In the genomic region with DNA sequence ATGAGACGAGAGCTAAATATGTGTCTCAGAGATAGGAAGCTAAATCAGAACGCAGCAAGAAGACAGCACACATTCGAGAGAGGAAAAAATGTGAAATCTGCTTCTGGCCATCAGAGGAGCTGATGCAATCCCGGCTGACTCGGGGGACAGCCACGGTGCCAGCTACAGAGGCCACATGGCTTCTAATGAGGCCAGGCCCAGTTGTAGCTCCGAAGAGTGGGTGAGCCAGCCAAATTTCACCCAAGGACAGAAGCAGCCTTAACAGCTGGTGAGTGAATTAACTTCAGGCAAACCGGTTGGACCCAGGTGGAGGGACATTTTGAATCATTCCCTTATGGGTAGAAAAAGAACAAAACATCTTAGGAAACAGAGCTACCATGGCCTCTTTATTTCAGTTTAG, we compare ENCODE assay signal across 14 cellular contexts.
DNase-seq lines count a peak whose midpoint lies in the region; ATAC-seq, FAIRE-seq and TF ChIP-seq lines count a peak whose summit lies in the region.
"Had no signal": no experiment of that assay in that cellular context is flagged by ENCODE, and none has a peak within 500 bp of the region (broad histone marks: within the 10 kb centered on the region; RNA-seq: fewer than 3 reads in every experiment).

No MANE protein-coding gene starts in this region.

- H3K4me1 Mint-ChIP-seq in MCF 10A (ENCODE audit: insufficient read depth, unreplicated experiment), result no peaks in the 10 kb centered on the region
- peaks cover 81% of the 10 kb centered on the region for H3K4me1 Mint-ChIP-seq in activated T-helper 1 cell treated with anti-CD3 and anti-CD28 coated beads, Interleukin-12 subunit alpha, Interleukin-12 subunit beta, Interleukin-2, Interleukin-4 antibody, amounts not matched to agents 30 ng/mL and 10 ng/mL and 1 ng/mL, durations not matched to agents 14 hours and 24 hours and 36 hours (ENCODE audit: low read depth)
- H3K4me1 Mint-ChIP-seq: naive B cell had no signal

- H3K27ac Mint-ChIP-seq in MCF 10A (ENCODE audit: low read depth, unreplicated experiment), result no peak overlapping the region
- H3K27ac Mint-ChIP-seq in activated T-helper 1 cell treated with anti-CD3 and anti-CD28 coated beads, Interleukin-12 subunit alpha, Interleukin-12 subunit beta, Interleukin-2, Interleukin-4 antibody, amounts not matched to agents 30 ng/mL and 10 ng/mL and 1 ng/mL, durations not matched to agents 14 hours and 24 hours and 36 hours, result peak overlapping the region; percentile 93
- H3K27ac Mint-ChIP-seq: naive B cell had no signal

- H3K27me3 ChIP-seq in mammary epithelial cell (ENCODE audit: insufficient read depth, low read length), result no peaks in the 10 kb centered on the region
- no peaks in the 10 kb centered on the region for H3K27me3 ChIP-seq in upper lobe of right lung
- H3K27me3 ChIP-seq in small intestine (ENCODE audit: control insufficient read depth in 2 of 2, insufficient read depth in 2 of 2, low read length in 2 of 2), result no peaks in the 10 kb centered on the region
- H3K27me3 ChIP-seq: vagina had no signal

- intact Hi-C loops in mammary epithelial cell (cut with micrococcal nuclease) (loop anchor here (5.0 kb wide), 3 partner anchors 244 to 574 kb away; no protein-coding TSS in a partner anchor), MCF 10A (cut with micrococcal nuclease) (no loop called here), left ventricle myocardium superior (cut with micrococcal nuclease) (no loop called here), upper lobe of right lung (cut with DNase I) (no loop called here), mucosa of descending colon (cut with DNase I, micrococcal nuclease) (no loop called here)
- intact Hi-C loops in activated T-helper 1 cell treated with anti-CD3 and anti-CD28 coated beads, Interleukin-12 subunit alpha, Interleukin-12 subunit beta, Interleukin-2, Interleukin-4 antibody, amounts not matched to agents 30 ng/mL and 10 ng/mL and 1 ng/mL, durations not matched to agents 14 hours and 24 hours and 36 hours (cut with micrococcal nuclease), result loop anchor here (5.0 to 10.0 kb wide), 2 partner anchors 736 to 813 kb away; no protein-coding TSS in a partner anchor

- H3K9me3 Mint-ChIP-seq in MCF 10A (ENCODE audit: unreplicated experiment), result peaks cover 15% of the 10 kb centered on the region
- peaks cover 20% of the 10 kb centered on the region for H3K9me3 Mint-ChIP-seq in activated T-helper 1 cell treated with anti-CD3 and anti-CD28 coated beads, Interleukin-12 subunit alpha, Interleukin-12 subunit beta, Interleukin-2, Interleukin-4 antibody, amounts not matched to agents 30 ng/mL and 10 ng/mL and 1 ng/mL, durations not matched to agents 14 hours and 24 hours and 36 hours

- H3K4me1 ChIP-seq in mammary epithelial cell (ENCODE audit: insufficient read depth, low read length) (no peaks in the 10 kb centered on the region), upper lobe of right lung (no peaks in the 10 kb centered on the region), small intestine (ENCODE audit: control insufficient read depth in 2 of 2, insufficient read depth in 1 of 2, low read depth in 1 of 2, low read length in 1 of 2) (no peaks in the 10 kb centered on the region), mucosa of descending colon (ENCODE audit: low read depth) (no peaks in the 10 kb centered on the region)
- H3K4me1 ChIP-seq: vagina had no signal

- no peak overlapping the region for H3K9ac ChIP-seq in mammary epithelial cell (ENCODE audit: insufficient read depth, low read length)
- H3K9ac ChIP-seq: KMS-11 had no signal

- H3K9me3 ChIP-seq in mammary epithelial cell (replicated peaks; ENCODE audit: insufficient read depth, low read length) (no peaks in the 10 kb centered on the region), upper lobe of right lung (no peaks in the 10 kb centered on the region), small intestine (ENCODE audit: control insufficient read depth, low read depth) (no peaks in the 10 kb centered on the region), mucosa of descending colon (no peaks in the 10 kb centered on the region)
- H3K9me3 ChIP-seq: vagina had no signal

- POLR2A ChIA-PET in MCF 10A (lab: Yijun Ruan, JAX), result interaction anchor here (0.7 kb wide), 1 partner anchor 1330 kb away, joined by 3 read pairs; no protein-coding TSS in a partner anchor

- TF ChIP-seq CTCF in mammary epithelial cell (conservative IDR thresholded peaks at IDR 0.05 in 1 of 2, IDR thresholded peaks at IDR 0.05 in 1 of 2; ENCODE audit: extremely low read depth in 1 of 2, insufficient read depth in 1 of 2, low read depth in 1 of 2, low read length in 2 of 2) (no peak), MCF 10A (IDR thresholded peaks at IDR 0.05; ENCODE audit: unreplicated experiment) (no peak), upper lobe of right lung (IDR thresholded peaks at IDR 0.05) (no peak), mucosa of descending colon (IDR thresholded peaks at IDR 0.05) (no peak)

- CTCF ChIA-PET in mammary epithelial cell (lab: Charles Lee; ENCODE audit: low non-redundant PET), result no interaction called here
- CTCF ChIA-PET in MCF 10A (lab: Yijun Ruan, JAX), result interaction anchor here (0.5 to 1.9 kb wide), 23 partner anchors 10 to 1090 kb away, joined by 3 to 6 read pairs (median 3); no protein-coding TSS in a partner anchor

- in situ Hi-C loops in mammary epithelial cell (cut with MboI; ENCODE audit: low sequenced_read_pairs in 2 of 2), result no loop called here

- no peaks in the 10 kb centered on the region for H3K36me3 Mint-ChIP-seq in MCF 10A (ENCODE audit: insufficient read depth, unreplicated experiment)
- peaks cover 27% of the 10 kb centered on the region for H3K36me3 Mint-ChIP-seq in activated T-helper 1 cell treated with anti-CD3 and anti-CD28 coated beads, Interleukin-12 subunit alpha, Interleukin-12 subunit beta, Interleukin-2, Interleukin-4 antibody, amounts not matched to agents 30 ng/mL and 10 ng/mL and 1 ng/mL, durations not matched to agents 14 hours and 24 hours and 36 hours (ENCODE audit: low read depth)

- no peaks in the 10 kb centered on the region for H3K27me3 Mint-ChIP-seq in MCF 10A (ENCODE audit: insufficient read depth, unreplicated experiment)
- no peaks in the 10 kb centered on the region for H3K27me3 Mint-ChIP-seq in activated T-helper 1 cell treated with anti-CD3 and anti-CD28 coated beads, Interleukin-12 subunit alpha, Interleukin-12 subunit beta, Interleukin-2, Interleukin-4 antibody, amounts not matched to agents 30 ng/mL and 10 ng/mL and 1 ng/mL, durations not matched to agents 14 hours and 24 hours and 36 hours (ENCODE audit: insufficient read depth)

- H4K20me1 ChIP-seq in mammary epithelial cell (ENCODE audit: insufficient read depth, low read length), result no peaks in the 10 kb centered on the region

- no peak for FAIRE-seq in small intestine (lab: Jason Lieb, UNC)
- FAIRE-seq: islet of Langerhans had no signal

- H2AFZ ChIP-seq in mammary epithelial cell (ENCODE audit: low read depth, low read length), result peak overlapping the region; percentile 23

- H3K4me3 Mint-ChIP-seq in MCF 10A (ENCODE audit: unreplicated experiment), result no peak overlapping the region
- peak overlapping the region; percentile 67 for H3K4me3 Mint-ChIP-seq in activated T-helper 1 cell treated with anti-CD3 and anti-CD28 coated beads, Interleukin-12 subunit alpha, Interleukin-12 subunit beta, Interleukin-2, Interleukin-4 antibody, amounts not matched to agents 30 ng/mL and 10 ng/mL and 1 ng/mL, durations not matched to agents 14 hours and 24 hours and 36 hours
- H3K4me3 Mint-ChIP-seq: naive B cell had no signal

- H3K27ac ChIP-seq in mammary epithelial cell (ENCODE audit: insufficient read depth, low read depth, low read length), result no peak overlapping the region
- H3K27ac ChIP-seq in upper lobe of right lung, result no peak overlapping the region
- H3K27ac ChIP-seq in small intestine (ENCODE audit: low read depth in 1 of 2, low read length in 1 of 2), result peak overlapping the region in 1 of 2 donors; percentile 26
- H3K27ac ChIP-seq: KMS-11, RWPE1, vagina had no signal

- BruUV-seq in mammary epithelial cell (replicated peaks; lab: Mats Ljungman, UMichigan) (no TSS peak), MCF 10A (replicated peaks; lab: Mats Ljungman, UMichigan) (no TSS peak)

- ATAC-seq in left ventricle myocardium superior (peak; percentile 97), upper lobe of right lung (peak; percentile 37), mucosa of descending colon (no peak)

- WGBS in mammary epithelial cell (ENCODE audit: low coverage, missing lambda C conversion rate), result 71% methylated on average over 7 of the region's 8 CpGs
- WGBS in small intestine, 3 donors, result 64 to 86% (median 81%) methylated on average over 8 of the region's 8 CpGs

- H3K4me2 ChIP-seq in mammary epithelial cell (ENCODE audit: insufficient read depth, low read depth, low read length), result no peak overlapping the region
- H3K4me2 ChIP-seq: KMS-11 had no signal

- H3K4me3 ChIP-seq in mammary epithelial cell (replicated peaks in 1 of 3; ENCODE audit: insufficient read depth in 1 of 3, low read depth in 2 of 3, low read length in 3 of 3) (no peak overlapping the region), upper lobe of right lung (no peak overlapping the region), small intestine (ENCODE audit: low read depth in 1 of 2, low read length in 2 of 2) (no peak overlapping the region), mucosa of descending colon (no peak overlapping the region)
- H3K4me3 ChIP-seq: vagina had no signal

- H3K79me2 ChIP-seq in mammary epithelial cell (ENCODE audit: insufficient read depth, low read length), result no peaks in the 10 kb centered on the region

- H3K36me3 ChIP-seq in mammary epithelial cell (ENCODE audit: insufficient read depth, low read length), result no peaks in the 10 kb centered on the region
- H3K36me3 ChIP-seq in upper lobe of right lung, result no peaks in the 10 kb centered on the region
- no peaks in the 10 kb centered on the region for H3K36me3 ChIP-seq in small intestine (ENCODE audit: control insufficient read depth in 2 of 2, insufficient read depth in 2 of 2, low read length in 2 of 2)
- no peaks in the 10 kb centered on the region for H3K36me3 ChIP-seq in mucosa of descending colon (ENCODE audit: low read depth)
- H3K36me3 ChIP-seq: vagina had no signal

- dilution Hi-C loops in mammary epithelial cell (cut with HindIII; ENCODE audit: low sequenced_read_pairs), result no loop called here

- DNase-seq in mammary epithelial cell (no peak), MCF 10A (ENCODE audit: unreplicated experiment) (no peak), left ventricle myocardium superior (peak; percentile 81), upper lobe of right lung (no peak), small intestine (no peak), mucosa of descending colon (no peak)
- DNase-seq in activated T-helper 1 cell treated with anti-CD3 and anti-CD28 coated beads, Interleukin-12 subunit alpha, Interleukin-12 subunit beta, Interleukin-2, Interleukin-4 antibody, amounts not matched to agents 30 ng/mL and 10 ng/mL and 1 ng/mL, durations not matched to agents 14 hours and 24 hours and 36 hours (ENCODE audit: low spot score), result no peak
- no peak for DNase-seq in effector CD4-positive, alpha-beta T cell
- DNase-seq: NCI-H510A had no signal

Comparison
In these comparisons a context has a peak if more than half of its experiments do, and no peak if none do; other contexts are left out.
1. intact Hi-C loops: an anchor here in mammary epithelial cell (5.0 kb wide) and activated T-helper 1 cell treated with anti-CD3 and anti-CD28 coated beads, Interleukin-12 subunit alpha, Interleukin-12 subunit beta, Interleukin-2, Interleukin-4 antibody, amounts not matched to agents 30 ng/mL and 10 ng/mL and 1 ng/mL, durations not matched to agents 14 hours and 24 hours and 36 hours (5.0 to 10.0 kb wide); none called in MCF 10A, left ventricle myocardium superior, upper lobe of right lung and mucosa of descending colon.